16 cellular contexts compared by ENCODE assay signal in genomic region chr13:35791191-35791902, GRCh38.
DNase-seq lines count a peak whose midpoint lies in the region; ATAC-seq and TF ChIP-seq lines count a peak whose summit lies in the region.
"Had no signal": no experiment of that assay in that cellular context is flagged by ENCODE, and none has a peak within 500 bp of the region (broad histone marks: within the 10 kb centered on the region; RNA-seq: fewer than 3 reads in every experiment).

No MANE protein-coding gene starts in this region.

- H2BK20ac ChIP-seq in IMR-90 (ENCODE audit: low read depth, low read length) = no peak overlapping the region

- no peak overlapping the region for H3K14ac ChIP-seq in IMR-90 (replicated peaks; ENCODE audit: low read depth, low read length)
- H3K14ac ChIP-seq in mesenchymal stem cell (ENCODE audit: low read length in 2 of 2) = no peak overlapping the region

- peaks cover 4% of the 10 kb centered on the region; the same call in 1 of the 2 replicates for H3K9me1 ChIP-seq in IMR-90 (ENCODE audit: insufficient read depth, low read length)

- H3K4me1 ChIP-seq in IMR-90 (ENCODE audit: control insufficient read depth, insufficient read depth, low read length) (peaks cover 2% of the 10 kb centered on the region), mesenchymal stem cell (ENCODE audit: control insufficient read depth, insufficient read depth, low read depth, low read length) (no peaks in the 10 kb centered on the region)
- H3K4me1 ChIP-seq: thyroid gland had no signal

- H2BK15ac ChIP-seq in IMR-90 (ENCODE audit: low read depth, low read length) = no peak overlapping the region
- no peak overlapping the region for H2BK15ac ChIP-seq in mesenchymal stem cell (ENCODE audit: low read depth, poor library complexity, severe bottlenecking)

- no peak overlapping the region for H2AK5ac ChIP-seq in IMR-90 (ENCODE audit: low read depth, low read length)
- H2AK5ac ChIP-seq in mesenchymal stem cell (ENCODE audit: low read length, severe bottlenecking) = no peak overlapping the region

- H3K4me2 ChIP-seq in IMR-90 (ENCODE audit: low read depth, low read length) (peak overlapping the region; percentile 67), mesenchymal stem cell (ENCODE audit: low read length, poor library complexity, severe bottlenecking) (no peak overlapping the region)

- no peak for TF ChIP-seq RAD21 in IMR-90 (IDR thresholded peaks at IDR 0.05; ENCODE audit: low read length)

- H4K20me1 ChIP-seq in IMR-90 (ENCODE audit: insufficient read depth, low read length) = no peaks in the 10 kb centered on the region

- TF ChIP-seq CTCF in AG10803 (conservative IDR thresholded peaks at IDR 0.05; ENCODE audit: low read length) (no peak), IMR-90 (conservative IDR thresholded peaks at IDR 0.05; ENCODE audit: low read depth, low read length) (no peak)

- dilution Hi-C loops in IMR-90 (cut with HindIII; ENCODE audit: low sequenced_read_pairs, unreplicated experiment) = no loop called here

- DNase-seq in AG10803 (ENCODE audit: low read depth) = peak; percentile 93
- DNase-seq in IMR-90 = peak; percentile 48
- peak; percentile 75 for DNase-seq in dedifferentiated amniotic fluid mesenchymal stem cell (ENCODE audit: extremely low spot score)
- peak; percentile 8 for DNase-seq in mesenchymal stem cell
- no peak for DNase-seq in medulla oblongata (ENCODE audit: extremely low spot score)
- no peak for DNase-seq in activated CD4-positive, alpha-beta T cell treated with anti-CD3 and anti-CD28 coated beads, Interleukin-2, amount 50 U/mL, for 1 hour
- no peak for DNase-seq in SHP77 treated with DMSO at 0.1 percent for 48 hours (lab: John Stamatoyannopoulos, UW)
- DNase-seq: activated CD4-positive, alpha-beta T cell treated with anti-CD3 and anti-CD28 coated beads, Interleukin-2, amount 50 U/mL, for 4 hours; effector memory CD8-positive, alpha-beta T cell; NCI-H1105 treated with DMSO at 0.1 percent for 48 hours; NCI-H2171; thyroid gland had no signal

- WGBS in IMR-90 (ENCODE audit: extremely low coverage in 2 of 2, insufficient read length in 1 of 2), 2 experiments = no CpG with 5 or more reads among the region's 3 CpGs
- WGBS in mesenchymal stem cell = 67% methylated on average over 2 of the region's 3 CpGs

- H4K5ac ChIP-seq in IMR-90 (ENCODE audit: low read depth, low read length) = no peak overlapping the region

- no peak overlapping the region for H3K56ac ChIP-seq in IMR-90 (ENCODE audit: extremely low read depth, insufficient read depth, low read length)

- ATAC-seq in IMR-90 (ENCODE audit: low read depth) (peak; percentile 50), GM21723 (IDR thresholded peaks at IDR 0.05; ENCODE audit: unreplicated experiment) (no peak)
- ATAC-seq: effector memory CD8-positive, alpha-beta T cell; K562; stimulated activated effector memory CD8-positive, alpha-beta T cell treated with anti-CD3 and anti-CD28 coated beads, Interleukin-12 subunit alpha, Interleukin-12 subunit beta, amount 100 ng/mL, for 72 hours had no signal

- H3K9ac ChIP-seq in IMR-90 (ENCODE audit: low read depth, low read length) = no peak overlapping the region
- peak overlapping the region; percentile 67 for H3K9ac ChIP-seq in mesenchymal stem cell (ENCODE audit: low read length)

- H2BK12ac ChIP-seq in mesenchymal stem cell (ENCODE audit: low read length in 2 of 2) = no peak overlapping the region

- no peak overlapping the region for H2AFZ ChIP-seq in IMR-90 (replicated peaks; ENCODE audit: low read length, poor library complexity)
- no peak overlapping the region for H2AFZ ChIP-seq in mesenchymal stem cell (ENCODE audit: low read depth, low read length)

- TF ChIP-seq POLR2A in IMR-90 (IDR thresholded peaks at IDR 0.05; ENCODE audit: low read depth, low read length) = no peak

- H3K27me3 ChIP-seq in IMR-90 (ENCODE audit: control insufficient read depth, insufficient read depth, low read length) = no peaks in the 10 kb centered on the region
- H3K27me3 ChIP-seq in mesenchymal stem cell (ENCODE audit: control insufficient read depth in 1 of 2, insufficient read depth in 1 of 2, low read length in 2 of 2) = no peaks in the 10 kb centered on the region
- H3K27me3 ChIP-seq: thyroid gland had no signal

- H3K4me3 ChIP-seq in AG10803 (ENCODE audit: low read length) (no peak overlapping the region; the same call in 1 of the 2 replicates), IMR-90 (ENCODE audit: insufficient read depth, low read depth, low read length) (no peak overlapping the region), mesenchymal stem cell (ENCODE audit: insufficient read depth in 1 of 2, low read depth in 1 of 2, low read length in 2 of 2) (no peak overlapping the region)
- H3K4me3 ChIP-seq: K562, thyroid gland had no signal

- H4K8ac ChIP-seq in IMR-90 (ENCODE audit: low read depth in 2 of 2, low read length in 2 of 2) = no peak overlapping the region
- H4K8ac ChIP-seq in mesenchymal stem cell (ENCODE audit: low read length) = no peak overlapping the region

- BruUV-seq in IMR-90 (replicated peaks; lab: Mats Ljungman, UMichigan) = no TSS peak

- H3K27ac ChIP-seq in IMR-90 (ENCODE audit: insufficient read depth, low read length) = no peak overlapping the region
- H3K27ac ChIP-seq in mesenchymal stem cell (ENCODE audit: low read length, poor library complexity, severe bottlenecking) = no peak overlapping the region
- H3K27ac ChIP-seq: HL-60, thyroid gland had no signal

- in situ Hi-C loops in IMR-90 (cut with MboI; ENCODE audit: low sequenced_read_pairs) = no loop called here

- no peak overlapping the region for H3K23ac ChIP-seq in IMR-90 (ENCODE audit: low read depth, low read length)
- H3K23ac ChIP-seq in mesenchymal stem cell (ENCODE audit: low read length in 2 of 2) = no peak overlapping the region

- H2BK5ac ChIP-seq in IMR-90 (ENCODE audit: low read depth, low read length, poor library complexity, severe bottlenecking) (no peak overlapping the region), mesenchymal stem cell (ENCODE audit: low read depth, low read length, poor library complexity, severe bottlenecking) (no peak overlapping the region)

- no peak overlapping the region for H3K4ac ChIP-seq in IMR-90 (ENCODE audit: low read depth, low read length)
- no peak overlapping the region for H3K4ac ChIP-seq in mesenchymal stem cell (ENCODE audit: low read depth in 1 of 2, low read length in 2 of 2)

- H2AK9ac ChIP-seq in IMR-90 (replicated peaks; ENCODE audit: low read depth, low read length, poor library complexity) = no peak overlapping the region

- intact Hi-C loops in IMR-90 (cut with micrococcal nuclease) = no loop called here

- H3K18ac ChIP-seq in IMR-90 (ENCODE audit: low read depth, low read length) = no peak overlapping the region
- H3K18ac ChIP-seq in mesenchymal stem cell (ENCODE audit: low read depth in 1 of 2, low read length in 2 of 2) = no peak overlapping the region

- H3K36me3 ChIP-seq in IMR-90 (ENCODE audit: control insufficient read depth, insufficient read depth, low read length) (no peaks in the 10 kb centered on the region), mesenchymal stem cell (ENCODE audit: control insufficient read depth in 1 of 2, insufficient read depth in 2 of 2, low read depth in 1 of 2, low read length in 2 of 2) (peaks cover 0 to 16% of the 10 kb centered on the region in 2 experiments)
- H3K36me3 ChIP-seq: thyroid gland had no signal

- H3K9me3 ChIP-seq in IMR-90 (ENCODE audit: control insufficient read depth, insufficient read depth, low read length) (no peaks in the 10 kb centered on the region), mesenchymal stem cell (ENCODE audit: control insufficient read depth, low read length) (no peaks in the 10 kb centered on the region)
- H3K9me3 ChIP-seq: thyroid gland had no signal

- POLR2A ChIA-PET in IMR-90 (lab: Charles Lee; ENCODE audit: unreplicated experiment) = no interaction called here

- no peak overlapping the region for H4K91ac ChIP-seq in IMR-90 (ENCODE audit: insufficient read depth, low read depth, low read length)
- H4K91ac ChIP-seq in mesenchymal stem cell (ENCODE audit: low read length) = no peak overlapping the region

- CTCF ChIA-PET in IMR-90 (lab: Yijun Ruan, JAX) = no interaction called here

- no peaks in the 10 kb centered on the region for H3K79me1 ChIP-seq in IMR-90 (ENCODE audit: low read depth in 1 of 2, low read length in 2 of 2)
- H3K79me1 ChIP-seq in mesenchymal stem cell (replicated peaks; ENCODE audit: low read length, poor library complexity, severe bottlenecking) = no peaks in the 10 kb centered on the region

- H2BK120ac ChIP-seq in IMR-90 (ENCODE audit: low read depth, low read length) (no peak overlapping the region), mesenchymal stem cell (ENCODE audit: low read depth, low read length) (no peak overlapping the region)

TF ChIP-seq in IMR-90, 13 proteins besides CTCF, POLR2A, EP300 and RAD21:
- TF ChIP-seq MAZ (IDR thresholded peaks at IDR 0.05; ENCODE audit: borderline replicate concordance, low read depth, low read length) (no peak), MXI1 (IDR thresholded peaks at IDR 0.05; ENCODE audit: borderline replicate concordance, low read depth, low read length) (no peak), CEBPB (IDR thresholded peaks at IDR 0.05; ENCODE audit: low read depth, low read length) (peak; percentile 75), ELK1 (IDR thresholded peaks at IDR 0.05; ENCODE audit: borderline replicate concordance, low read depth, low read length) (no peak), RFX5 (IDR thresholded peaks at IDR 0.05; ENCODE audit: low read depth, low read length) (no peak), RCOR1 (IDR thresholded peaks at IDR 0.05; ENCODE audit: insufficient replicate concordance, low read length) (no peak), MAFK (IDR thresholded peaks at IDR 0.05; ENCODE audit: low read depth, low read length) (no peak), NFE2L2 (IDR thresholded peaks at IDR 0.05; ENCODE audit: low read depth, low read length) (no peak)

Comparison
In these comparisons a context has a peak if more than half of its experiments do, and no peak if none do; other contexts are left out.
1. DNase-seq: peak in AG10803 (single experiment), IMR-90 (single experiment), dedifferentiated amniotic fluid mesenchymal stem cell (single experiment) and mesenchymal stem cell (single experiment); none in medulla oblongata (single experiment), activated CD4-positive, alpha-beta T cell treated with anti-CD3 and anti-CD28 coated beads, Interleukin-2, amount 50 U/mL, for 1 hour (single experiment) and SHP77 treated with DMSO at 0.1 percent for 48 hours (single experiment).